Comparison of ENCODE assay signal across 13 cellular contexts in the genomic region with DNA sequence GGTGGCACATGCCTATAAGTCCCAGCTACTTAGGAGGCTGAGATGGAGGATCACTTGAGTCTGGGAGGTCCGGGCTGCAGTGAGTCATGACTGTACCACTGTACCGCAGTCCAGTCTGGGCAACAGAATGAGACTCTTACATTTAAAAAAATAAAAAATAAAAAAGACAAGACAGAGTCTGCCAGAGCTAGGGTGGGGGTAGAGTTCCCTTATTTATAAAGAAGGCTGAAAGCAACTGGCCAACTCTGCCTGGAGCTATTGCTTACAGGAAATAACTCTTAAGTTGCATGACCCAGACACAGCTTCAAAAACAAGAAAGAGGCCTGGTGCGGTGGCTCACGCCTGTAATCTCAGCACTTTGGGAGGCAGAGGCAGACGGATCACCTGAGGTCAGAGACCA. TPM values are rescaled to one million over a fixed set of nuclear protein-coding genes. Genes with fewer than 3 reads are reported as not detected.
DNase-seq lines count a peak whose midpoint lies in the region; ATAC-seq, FAIRE-seq and TF ChIP-seq lines count a peak whose summit lies in the region.
"Had no signal": no experiment of that assay in that cellular context is flagged by ENCODE, and none has a peak within 500 bp of the region (broad histone marks: within the 10 kb centered on the region; RNA-seq: fewer than 3 reads in every experiment).

No MANE protein-coding gene starts in this region.

- intact Hi-C loops in HepG2 (cut with micrococcal nuclease; ENCODE audit: unreplicated experiment) = no loop called here
- intact Hi-C loops in activated CD4-positive, alpha-beta T cell treated with anti-CD3 and anti-CD28 coated beads for 36 hours (cut with DNase I, micrococcal nuclease) = no loop called here

- peaks cover 4% of the 10 kb centered on the region; the same call in 1 of the 2 replicates for H4K20me1 ChIP-seq in HepG2 (ENCODE audit: insufficient read depth, low read length)

- H3K36me3 ChIP-seq in HepG2 (replicated peaks in 1 of 2; ENCODE audit: control insufficient read depth in 1 of 2, insufficient read depth in 2 of 2, low read length in 2 of 2) = 0 out of 5 replicates have a peak, but pooled peaks cover 0 to 6% of the 10 kb centered on the region in 2 experiments

- H3K27ac ChIP-seq in HepG2 (ENCODE audit: extremely low read length, insufficient read depth, low read length) (peak overlapping the region; percentile 79), RWPE1 (no peak overlapping the region)

- POLR2A ChIA-PET in HepG2 (lab: Yijun Ruan, JAX) = interaction anchor here (1.7 kb wide), 1 partner anchor 31 kb away, joined by 6 read pairs; a partner anchor contains a TSS
- POLR2A ChIA-PET in activated CD4-positive, alpha-beta T cell treated with anti-CD3 and anti-CD28 coated beads for 36 hours (lab: Charles Lee) = no interaction called here
- POLR2A ChIA-PET in RWPE1 (lab: Yijun Ruan, JAX; ENCODE audit: low non-redundant PET) = no interaction called here

- in situ Hi-C loops in HepG2 (cut with HindIII; ENCODE audit: extremely low pct_ligation_motif_present, low pct_unique_long_range_greater_than_20kb) = no loop called here

- no peak for TF ChIP-seq EP300 in HepG2 (IDR thresholded peaks at IDR 0.05; ENCODE audit: low read depth in 2 of 2, low read length in 2 of 2)
- TF ChIP-seq EP300 in HepG2 (CRISPR knock-in tag; IDR thresholded peaks at IDR 0.05; ENCODE audit: borderline replicate concordance) = no peak

- peaks cover 30% of the 10 kb centered on the region for H3K4me1 Mint-ChIP-seq in type B pancreatic cell (ENCODE audit: unreplicated experiment)
- H3K4me1 Mint-ChIP-seq in activated CD4-positive, alpha-beta T cell treated with anti-CD3 and anti-CD28 coated beads for 36 hours = peaks cover 10% of the 10 kb centered on the region

- H2AFZ ChIP-seq in HepG2 (ENCODE audit: low read length) = no peak overlapping the region

- peaks cover 72% of the 10 kb centered on the region for H3K4me1 ChIP-seq in HepG2 (ENCODE audit: insufficient read depth, low read length)

- FAIRE-seq in HepG2 (lab: Jason Lieb, UNC) = no peak
- FAIRE-seq: endometrium had no signal

- no peak overlapping the region for H3K9ac ChIP-seq in HepG2 (ENCODE audit: insufficient read depth, low read depth, low read length)

- H3K79me2 ChIP-seq in HepG2 (ENCODE audit: insufficient read depth, low read length) = peaks cover 55% of the 10 kb centered on the region

- no peak for TF ChIP-seq POLR2A in HepG2 (IDR thresholded peaks at IDR 0.05; ENCODE audit: insufficient read depth in 1 of 2, low read depth in 2 of 2, low read length in 2 of 2)

- peak overlapping the region; percentile 68 for H3K27ac Mint-ChIP-seq in type B pancreatic cell
- no peak overlapping the region for H3K27ac Mint-ChIP-seq in activated CD4-positive, alpha-beta T cell treated with anti-CD3 and anti-CD28 coated beads for 36 hours
- H3K27ac Mint-ChIP-seq: stimulated activated effector memory CD8-positive, alpha-beta T cell treated with anti-CD3 and anti-CD28 coated beads, Interleukin-12 subunit alpha, Interleukin-12 subunit beta, amount 100 ng/mL, for 72 hours had no signal

- CTCF ChIA-PET in HepG2 (lab: Yijun Ruan, JAX; ENCODE audit: low intra/inter-chr PET ratio, low total read pairs) (no interaction called here), RWPE1 (lab: Yijun Ruan, JAX) (interaction anchor here (1.6 kb wide), 1 partner anchor 132 kb away, joined by 3 read pairs; no protein-coding TSS in a partner anchor)
- CTCF ChIA-PET in activated CD4-positive, alpha-beta T cell treated with anti-CD3 and anti-CD28 coated beads for 36 hours (lab: Charles Lee) = no interaction called here

- no peak overlapping the region for H3K4me3 ChIP-seq in choroid plexus epithelial cell (ENCODE audit: low read depth, low read length)
- no peak overlapping the region for H3K4me3 ChIP-seq in HepG2 (replicated peaks in 1 of 3; ENCODE audit: insufficient read depth in 1 of 3, low read depth in 2 of 3, low read length in 3 of 3)
- H3K4me3 ChIP-seq: lung had no signal

- TF ChIP-seq RAD21 in HepG2 (CRISPR knock-in tag; IDR thresholded peaks at IDR 0.05) = no peak

- no peak for ATAC-seq in HepG2
- no peak for ATAC-seq in activated CD4-positive, alpha-beta T cell treated with anti-CD3 and anti-CD28 coated beads for 36 hours
- ATAC-seq: stimulated activated effector memory CD8-positive, alpha-beta T cell treated with anti-CD3 and anti-CD28 coated beads, Interleukin-12 subunit alpha, Interleukin-12 subunit beta, amount 100 ng/mL, for 72 hours had no signal

- H3K4me3 Mint-ChIP-seq in type B pancreatic cell = no peak overlapping the region
- H3K4me3 Mint-ChIP-seq in activated CD4-positive, alpha-beta T cell treated with anti-CD3 and anti-CD28 coated beads for 36 hours = no peak overlapping the region
- H3K4me3 Mint-ChIP-seq: stimulated activated effector memory CD8-positive, alpha-beta T cell treated with anti-CD3 and anti-CD28 coated beads, Interleukin-12 subunit alpha, Interleukin-12 subunit beta, amount 100 ng/mL, for 72 hours had no signal

- DNase-seq in LHCN-M2 (ENCODE audit: low read depth) (peak; percentile 58), choroid plexus epithelial cell (ENCODE audit: low read depth) (peak; percentile 84), HepG2 (ENCODE audit: low spot score) (no peak), type B pancreatic cell (ENCODE audit: extremely low spot score, unreplicated experiment) (no peak), cerebellar nuclear complex (lab: John Stamatoyannopoulos, UW) (no peak), RWPE1 (ENCODE audit: low spot score) (no peak)
- DNase-seq in activated CD4-positive, alpha-beta T cell treated with anti-CD3 and anti-CD28 coated beads for 36 hours = no peak
- DNase-seq: GDM1; NCI-H1417 treated with DMSO at 0.1 percent for 48 hours; stimulated activated CD4-positive, alpha-beta T cell treated with anti-CD3 and anti-CD28 coated beads, Interleukin-12 subunit alpha, Interleukin-12 subunit beta, amount 100 ng/mL, for 4 hours had no signal

- H3K9me3 Mint-ChIP-seq in type B pancreatic cell = peaks cover 6% of the 10 kb centered on the region
- H3K9me3 Mint-ChIP-seq in activated CD4-positive, alpha-beta T cell treated with anti-CD3 and anti-CD28 coated beads for 36 hours (ENCODE audit: low read depth) = no peaks in the 10 kb centered on the region
- H3K9me3 Mint-ChIP-seq: stimulated activated effector memory CD8-positive, alpha-beta T cell treated with anti-CD3 and anti-CD28 coated beads, Interleukin-12 subunit alpha, Interleukin-12 subunit beta, amount 100 ng/mL, for 72 hours had no signal

- no peak overlapping the region for H3K4me2 ChIP-seq in HepG2 (ENCODE audit: low read depth, low read length)

- H3K36me3 Mint-ChIP-seq in type B pancreatic cell = peaks cover 6% of the 10 kb centered on the region
- H3K36me3 Mint-ChIP-seq in activated CD4-positive, alpha-beta T cell treated with anti-CD3 and anti-CD28 coated beads for 36 hours (ENCODE audit: low read depth) = peaks cover 4% of the 10 kb centered on the region

- no TSS peak for BruUV-seq in HepG2 (replicated peaks; lab: Mats Ljungman, UMichigan)

- TF ChIP-seq CTCF in choroid plexus epithelial cell (conservative IDR thresholded peaks at IDR 0.05; ENCODE audit: low read depth, low read length) (no peak), HepG2 (CRISPR knock-in tag; IDR thresholded peaks at IDR 0.05) (no peak), type B pancreatic cell (conservative IDR thresholded peaks at IDR 0.05) (no peak), RWPE1 (conservative IDR thresholded peaks at IDR 0.05; ENCODE audit: low read depth) (no peak)

- H3K27me3 ChIP-seq in HepG2 (ENCODE audit: control insufficient read depth in 1 of 2, insufficient read depth in 2 of 2, low read length in 2 of 2) = no peaks in the 10 kb centered on the region

- 97% methylated on average over 5 of the region's 5 CpGs for WGBS in HepG2 (ENCODE audit: low lambda C conversion rate)

- no peaks in the 10 kb centered on the region for H3K27me3 Mint-ChIP-seq in type B pancreatic cell
- no peaks in the 10 kb centered on the region for H3K27me3 Mint-ChIP-seq in activated CD4-positive, alpha-beta T cell treated with anti-CD3 and anti-CD28 coated beads for 36 hours

- no peaks in the 10 kb centered on the region for H3K9me3 ChIP-seq in HepG2 (ENCODE audit: low read length)

TF ChIP-seq in HepG2, 621 proteins besides CTCF, POLR2A, EP300 and RAD21 (continues in another document):
- no peak for TF ChIP-seq CBX1 (IDR thresholded peaks at IDR 0.05; ENCODE audit: low read depth)

RNA-seq across cellular contexts. Expression of a gene that starts 31.5 kb away (rescaled TPM):
- total RNA-seq in LHCN-M2 (2014; rRNA removed) (25.2 and 33.3 TPM in 2 replicates), HepG2 (2016; rRNA removed; fragmentation: Illumina TruSeq; extraction: Trizol) (20.3 and 27.7 TPM in 2 replicates), type B pancreatic cell (ENCODE audit: low replicate concordance) (64.5 and 78.1 TPM in 2 replicates)
- polyA plus RNA-seq in LHCN-M2 (2012) = 24.8 TPM
- 5.7 and 8.8 TPM in 2 replicates for total RNA-seq in HepG2 (2016; cell fraction: cytosol; rRNA removed; fragmentation: Illumina TruSeq; extraction: Trizol; ENCODE audit: low read depth)
- total RNA-seq in HepG2 (2016; cell fraction: insoluble cytoplasmic fraction; rRNA removed; fragmentation: Illumina TruSeq; extraction: Trizol) = 22.2 and 31.9 TPM in 2 replicates
- 14.7 and 15.0 TPM in 2 replicates for total RNA-seq in HepG2 (2016; cell fraction: membrane; rRNA removed; fragmentation: Illumina TruSeq; extraction: Trizol)
- total RNA-seq in HepG2 (2016; cell fraction: nucleus; rRNA removed; fragmentation: Illumina TruSeq; extraction: Trizol) = 34.7 and 36.8 TPM in 2 replicates
- polyA plus RNA-seq in HepG2 (2011; rRNA removed) = 71.1 and 77.1 TPM in 2 replicates
- 46.5 and 51.7 TPM in 2 replicates for polyA plus RNA-seq in HepG2 (2011; cell fraction: cytosol; rRNA removed)
- 87.4 and 94.3 TPM in 2 replicates for polyA plus RNA-seq in HepG2 (2011; cell fraction: nucleus; rRNA removed)
- polyA plus RNA-seq in HepG2 (2012) = 32.2 and 36.9 TPM in 2 replicates
- 2.7 and 3.2 TPM in 2 replicates for polyA plus RNA-seq in HepG2 (2016; cell fraction: cytosol; fragmentation: Illumina TruSeq; extraction: Trizol; ENCODE audit: low read depth)
- polyA plus RNA-seq in HepG2 (2016; cell fraction: insoluble cytoplasmic fraction; fragmentation: Illumina TruSeq; extraction: Trizol; ENCODE audit: low read depth) = 41.7 and 43.4 TPM in 2 replicates
- 9.9 and 10.5 TPM in 2 replicates for polyA plus RNA-seq in HepG2 (2016; cell fraction: membrane; fragmentation: Illumina TruSeq; extraction: Trizol; ENCODE audit: low read depth)
- polyA plus RNA-seq in HepG2 (2016; cell fraction: nucleus; fragmentation: Illumina TruSeq; extraction: Trizol; ENCODE audit: insufficient read depth, low read depth) = 52.2 and 60.2 TPM in 2 replicates
- polyA minus RNA-seq in HepG2 (2011; rRNA and poly(A)+ RNA removed; ENCODE audit: low replicate concordance) = 149 and 174 TPM in 2 replicates
- polyA minus RNA-seq in HepG2 (2011; cell fraction: cytosol; rRNA and poly(A)+ RNA removed) = 41.3 and 51.9 TPM in 2 replicates
- 101 and 107 TPM in 2 replicates for polyA minus RNA-seq in HepG2 (2011; cell fraction: nucleus; rRNA and poly(A)+ RNA removed)
- total RNA-seq in activated CD4-positive, alpha-beta T cell treated with anti-CD3 and anti-CD28 coated beads for 36 hours = 10 to 100 TPM; 35.7 to 54.9 TPM

Comparison
In these comparisons a context has a peak if more than half of its experiments do, and no peak if none do; other contexts are left out.
1. DNase-seq: peak in LHCN-M2 (single experiment) and choroid plexus epithelial cell (single experiment); none in HepG2 (single experiment), type B pancreatic cell (single experiment), cerebellar nuclear complex (0 of 2), activated CD4-positive, alpha-beta T cell treated with anti-CD3 and anti-CD28 coated beads for 36 hours (single experiment) and RWPE1 (single experiment).